8 cellular contexts compared by ENCODE assay signal in genomic region chr6:106630366-106630765, GRCh38. TPM values are rescaled to one million over a fixed set of nuclear protein-coding genes. Genes with fewer than 3 reads are reported as not detected.
DNase-seq lines count a peak whose midpoint lies in the region; ATAC-seq and TF ChIP-seq lines count a peak whose summit lies in the region.

No MANE protein-coding gene starts in this region.

- DNase-seq in activated naive CD4-positive, alpha-beta T cell treated with anti-CD3 and anti-CD28 coated beads, Interleukin-2, amount 10 ng/mL, durations not matched to agents 7 days and 5 days, result no peak
- no peak for DNase-seq in activated naive CD4-positive, alpha-beta T cell (lab: John Stamatoyannopoulos, UW)
- DNase-seq in activated CD4-positive, alpha-beta memory T cell treated with anti-CD3 and anti-CD28 coated beads for 36 hours, result no peak
- DNase-seq in kidney tubule cell (ENCODE audit: low spot score) (peak; percentile 27), type B pancreatic cell (ENCODE audit: extremely low spot score, unreplicated experiment) (no peak), iPS-NIHi7 (ENCODE audit: extremely low spot score) (no peak)

- no peak for TF ChIP-seq CTCF in type B pancreatic cell (conservative IDR thresholded peaks at IDR 0.05)

- POLR2A ChIA-PET in activated CD4-positive, alpha-beta memory T cell treated with anti-CD3 and anti-CD28 coated beads for 36 hours (lab: Charles Lee), result no interaction called here

- H3K36me3 Mint-ChIP-seq in activated naive CD4-positive, alpha-beta T cell treated with anti-CD3 and anti-CD28 coated beads, Interleukin-2, amount 10 ng/mL, durations not matched to agents 7 days and 5 days, result peaks cover 5% of the 10 kb centered on the region
- H3K36me3 Mint-ChIP-seq in activated CD4-positive, alpha-beta memory T cell treated with anti-CD3 and anti-CD28 coated beads for 36 hours, result peaks cover under 1% of the 10 kb centered on the region
- H3K36me3 Mint-ChIP-seq in type B pancreatic cell, result peaks cover 16% of the 10 kb centered on the region

- ATAC-seq in HG03439 (IDR thresholded peaks at IDR 0.05; ENCODE audit: unreplicated experiment) (no peak), GM21529 (IDR thresholded peaks at IDR 0.05; ENCODE audit: unreplicated experiment) (no peak)

- CTCF ChIA-PET in activated naive CD4-positive, alpha-beta T cell treated with anti-CD3 and anti-CD28 coated beads, Interleukin-2, amount 10 ng/mL, durations not matched to agents 7 days and 5 days (lab: Charles Lee), result interaction anchor here (0.7 to 1.3 kb wide), 3 partner anchors 9 to 347 kb away, joined by 3 read pairs; no protein-coding TSS in a partner anchor
- CTCF ChIA-PET in activated CD4-positive, alpha-beta memory T cell treated with anti-CD3 and anti-CD28 coated beads for 36 hours (lab: Charles Lee), result interaction anchor here (0.6 to 1.2 kb wide), 3 partner anchors 9 to 295 kb away, joined by 3 to 4 read pairs (median 4); no protein-coding TSS in a partner anchor

- no peaks in the 10 kb centered on the region for H3K9me3 Mint-ChIP-seq in activated naive CD4-positive, alpha-beta T cell treated with anti-CD3 and anti-CD28 coated beads, Interleukin-2, amount 10 ng/mL, durations not matched to agents 7 days and 5 days
- no peaks in the 10 kb centered on the region for H3K9me3 Mint-ChIP-seq in activated CD4-positive, alpha-beta memory T cell treated with anti-CD3 and anti-CD28 coated beads for 36 hours
- H3K9me3 Mint-ChIP-seq in type B pancreatic cell, result no peaks in the 10 kb centered on the region

- peak overlapping the region; percentile 96 for H3K27ac Mint-ChIP-seq in activated naive CD4-positive, alpha-beta T cell treated with anti-CD3 and anti-CD28 coated beads, Interleukin-2, amount 10 ng/mL, durations not matched to agents 7 days and 5 days
- no peak overlapping the region for H3K27ac Mint-ChIP-seq in activated CD4-positive, alpha-beta memory T cell treated with anti-CD3 and anti-CD28 coated beads for 36 hours
- peak overlapping the region; percentile 94 for H3K27ac Mint-ChIP-seq in type B pancreatic cell

- peaks cover 35% of the 10 kb centered on the region for H3K4me1 Mint-ChIP-seq in activated naive CD4-positive, alpha-beta T cell treated with anti-CD3 and anti-CD28 coated beads, Interleukin-2, amount 10 ng/mL, durations not matched to agents 7 days and 5 days
- H3K4me1 Mint-ChIP-seq in activated CD4-positive, alpha-beta memory T cell treated with anti-CD3 and anti-CD28 coated beads for 36 hours (ENCODE audit: low read depth), result peaks cover 19% of the 10 kb centered on the region
- H3K4me1 Mint-ChIP-seq in type B pancreatic cell (ENCODE audit: unreplicated experiment), result peaks cover 20% of the 10 kb centered on the region

- intact Hi-C loops in activated CD4-positive, alpha-beta memory T cell treated with anti-CD3 and anti-CD28 coated beads for 36 hours (cut with micrococcal nuclease), result no loop called here

- no peaks in the 10 kb centered on the region for H3K27me3 Mint-ChIP-seq in activated naive CD4-positive, alpha-beta T cell treated with anti-CD3 and anti-CD28 coated beads, Interleukin-2, amount 10 ng/mL, durations not matched to agents 7 days and 5 days
- H3K27me3 Mint-ChIP-seq in activated CD4-positive, alpha-beta memory T cell treated with anti-CD3 and anti-CD28 coated beads for 36 hours, result no peaks in the 10 kb centered on the region
- no peaks in the 10 kb centered on the region for H3K27me3 Mint-ChIP-seq in type B pancreatic cell

- peak overlapping the region; percentile 88 for H3K4me3 Mint-ChIP-seq in activated naive CD4-positive, alpha-beta T cell treated with anti-CD3 and anti-CD28 coated beads, Interleukin-2, amount 10 ng/mL, durations not matched to agents 7 days and 5 days
- H3K4me3 Mint-ChIP-seq in activated CD4-positive, alpha-beta memory T cell treated with anti-CD3 and anti-CD28 coated beads for 36 hours, result peak overlapping the region; percentile 92
- peak overlapping the region; percentile 98 for H3K4me3 Mint-ChIP-seq in type B pancreatic cell

RNA-seq across cellular contexts. Expression of gene QRSL1, which starts 1.0 kb away (rescaled TPM):
- total RNA-seq in activated CD4-positive, alpha-beta memory T cell treated with anti-CD3 and anti-CD28 coated beads for 36 hours, result 10 to 100 TPM; 13.2 to 13.9 TPM
- total RNA-seq in type B pancreatic cell (ENCODE audit: low replicate concordance), result 18.3 and 19.8 TPM in 2 replicates

RNA-seq across cellular contexts. Expression of gene RTN4IP1, which starts 1.1 kb away (rescaled TPM):
- 1 to 10 TPM; 8.0 to 8.5 TPM for total RNA-seq in activated CD4-positive, alpha-beta memory T cell treated with anti-CD3 and anti-CD28 coated beads for 36 hours
- 7.1 and 8.6 TPM in 2 replicates for total RNA-seq in type B pancreatic cell (ENCODE audit: low replicate concordance)
